Comparison of ENCODE assay signal across 22 cellular contexts in genomic region chr18:48674758-48675157, GRCh38.
A peak's percentile ranks its signal among the peaks of the same experiment; 100 is the strongest.
DNase-seq lines count a peak whose midpoint lies in the region; ATAC-seq, FAIRE-seq and TF ChIP-seq lines count a peak whose summit lies in the region.
"Had no signal": no experiment of that assay in that cellular context is flagged by ENCODE, and none has a peak within 500 bp of the region (broad histone marks: within the 10 kb centered on the region; RNA-seq: fewer than 3 reads in every experiment).

No MANE protein-coding gene starts in this region.

- no peak overlapping the region for H4K8ac ChIP-seq in mesenchymal stem cell (ENCODE audit: low read length)

- H3K14ac ChIP-seq in mesenchymal stem cell (ENCODE audit: low read length in 2 of 2) = no peak overlapping the region

- no peak overlapping the region for H3K23ac ChIP-seq in mesenchymal stem cell (ENCODE audit: low read length in 2 of 2)

- H3K27me3 ChIP-seq in right lobe of liver = no peaks in the 10 kb centered on the region
- H3K27me3 ChIP-seq in HepG2 (ENCODE audit: control insufficient read depth in 1 of 2, insufficient read depth in 2 of 2, low read length in 2 of 2) = no peaks in the 10 kb centered on the region
- no peaks in the 10 kb centered on the region for H3K27me3 ChIP-seq in adipocyte (replicated peaks; ENCODE audit: control insufficient read depth, insufficient read depth, low read length)
- no peaks in the 10 kb centered on the region for H3K27me3 ChIP-seq in mesenchymal stem cell (ENCODE audit: control insufficient read depth in 1 of 2, insufficient read depth in 1 of 2, low read length in 2 of 2)
- H3K27me3 ChIP-seq: adrenal gland, dorsolateral prefrontal cortex, esophagus squamous epithelium, tibial artery had no signal

- H3K79me2 ChIP-seq in HepG2 (ENCODE audit: insufficient read depth, low read length) = no peaks in the 10 kb centered on the region

- no peaks in the 10 kb centered on the region for H3K27me3 Mint-ChIP-seq in activated T-cell treated with anti-CD3 and anti-CD28 coated beads, Interleukin-2, amount 50 U/mL, for 4 hours (ENCODE audit: low read depth)
- H3K27me3 Mint-ChIP-seq: activated B cell treated with CpG ODN at 0.5 μM for 24 hours; stimulated activated naive CD8-positive, alpha-beta T cell treated with anti-CD3 and anti-CD28 coated beads, Interleukin-15, Interleukin-2, amounts not matched to agents 100 ng/mL and 50 ng/mL, for 24 hours had no signal

- peaks cover 5% of the 10 kb centered on the region for H3K36me3 Mint-ChIP-seq in activated T-cell treated with anti-CD3 and anti-CD28 coated beads, Interleukin-2, amount 50 U/mL, for 4 hours (ENCODE audit: insufficient read depth)

- peaks cover 32% of the 10 kb centered on the region for H3K79me1 ChIP-seq in mesenchymal stem cell (replicated peaks; ENCODE audit: low read length, poor library complexity, severe bottlenecking)

- H4K91ac ChIP-seq in mesenchymal stem cell (ENCODE audit: low read length) = no peak overlapping the region

- no peak for TF ChIP-seq CTCF in right lobe of liver (IDR thresholded peaks at IDR 0.05)
- no peak for TF ChIP-seq CTCF in HepG2 (CRISPR knock-in tag; IDR thresholded peaks at IDR 0.05)

- no peak for TF ChIP-seq POLR2A in right lobe of liver (IDR thresholded peaks at IDR 0.05)
- TF ChIP-seq POLR2A in HepG2 (IDR thresholded peaks at IDR 0.05; ENCODE audit: insufficient read depth in 1 of 2, low read depth in 2 of 2, low read length in 2 of 2) = no peak

- TF ChIP-seq EP300 in HepG2 (IDR thresholded peaks at IDR 0.05; ENCODE audit: low read depth in 2 of 2, low read length in 2 of 2) (no peak), HepG2 (CRISPR knock-in tag; IDR thresholded peaks at IDR 0.05; ENCODE audit: borderline replicate concordance) (no peak)

- CTCF ChIA-PET in HepG2 (lab: Yijun Ruan, JAX; ENCODE audit: low intra/inter-chr PET ratio, low total read pairs) = interaction anchor here (1.2 to 1.5 kb wide), 5 partner anchors 70 to 773 kb away, joined by 3 to 6 read pairs (median 3); no protein-coding TSS in a partner anchor

- H3K27ac ChIP-seq in right lobe of liver (peak overlapping the region; percentile 13 to 33 (median 28)), HepG2 (ENCODE audit: extremely low read length, insufficient read depth, low read length) (no peak overlapping the region), mesenchymal stem cell (ENCODE audit: low read length, poor library complexity, severe bottlenecking) (no peak overlapping the region)
- H3K27ac ChIP-seq: esophagus squamous epithelium had no signal

- H3K4me1 Mint-ChIP-seq in activated T-cell treated with anti-CD3 and anti-CD28 coated beads, Interleukin-2, amount 50 U/mL, for 4 hours (ENCODE audit: low read depth) = peaks cover 2% of the 10 kb centered on the region

- H3K4me2 ChIP-seq in HepG2 (ENCODE audit: low read depth, low read length) (no peak overlapping the region), mesenchymal stem cell (ENCODE audit: low read length, poor library complexity, severe bottlenecking) (no peak overlapping the region)

- no peak overlapping the region for H3K4ac ChIP-seq in mesenchymal stem cell (ENCODE audit: low read depth in 1 of 2, low read length in 2 of 2)

- H2AK5ac ChIP-seq in mesenchymal stem cell (ENCODE audit: low read length, severe bottlenecking) = peak overlapping the region; percentile 34

- H3K9me3 ChIP-seq in right lobe of liver = no peaks in the 10 kb centered on the region
- H3K9me3 ChIP-seq in HepG2 (ENCODE audit: low read length) = peaks cover 4% of the 10 kb centered on the region; the same call in 1 of the 2 replicates
- H3K9me3 ChIP-seq in adipocyte (ENCODE audit: control insufficient read depth, low read length) = peaks cover 3% of the 10 kb centered on the region
- H3K9me3 ChIP-seq in mesenchymal stem cell (ENCODE audit: control insufficient read depth, low read length) = peaks cover 7% of the 10 kb centered on the region
- H3K9me3 ChIP-seq: adrenal gland, Caco-2, esophagus squamous epithelium, SK-N-SH had no signal

- H2BK15ac ChIP-seq in mesenchymal stem cell (ENCODE audit: low read depth, poor library complexity, severe bottlenecking) = no peak overlapping the region

- no TSS peak for BruUV-seq in HepG2 (replicated peaks; lab: Mats Ljungman, UMichigan)

- no peak overlapping the region for H3K18ac ChIP-seq in mesenchymal stem cell (ENCODE audit: low read depth in 1 of 2, low read length in 2 of 2)

- H3K36me3 ChIP-seq in right lobe of liver = no peaks in the 10 kb centered on the region
- peaks cover 17 to 26% of the 10 kb centered on the region in 2 experiments for H3K36me3 ChIP-seq in HepG2 (replicated peaks in 1 of 2; ENCODE audit: control insufficient read depth in 1 of 2, insufficient read depth in 2 of 2, low read length in 2 of 2)
- peaks cover 24% of the 10 kb centered on the region for H3K36me3 ChIP-seq in adipocyte (ENCODE audit: control insufficient read depth, insufficient read depth, low read length, severe bottlenecking)
- H3K36me3 ChIP-seq in mesenchymal stem cell (ENCODE audit: control insufficient read depth in 1 of 2, insufficient read depth in 2 of 2, low read depth in 1 of 2, low read length in 2 of 2) = peaks cover 23 to 46% of the 10 kb centered on the region in 2 experiments

- 80% methylated on average over 1 of the region's 4 CpGs for whole genome bisulfite sequencing in right lobe of liver (ENCODE audit: insufficient coverage, low coverage, low lambda C conversion rate, missing lambda C conversion rate)
- WGBS in HepG2 (ENCODE audit: low lambda C conversion rate) = 92% methylated on average over 4 of the region's 4 CpGs
- 90% methylated on average over 4 of the region's 4 CpGs for WGBS in mesenchymal stem cell

- no peaks in the 10 kb centered on the region for H4K20me1 ChIP-seq in HepG2 (ENCODE audit: insufficient read depth, low read length)

- no peak for ATAC-seq in right lobe of liver
- ATAC-seq in HepG2 = no peak
- no peak for ATAC-seq in HG03571 (IDR thresholded peaks at IDR 0.05; ENCODE audit: unreplicated experiment)
- no peak for ATAC-seq in HG03025 (IDR thresholded peaks at IDR 0.05; ENCODE audit: low FRiP score, unreplicated experiment)
- no peak for ATAC-seq in activated T-cell treated with anti-CD3 and anti-CD28 coated beads, Interleukin-2, amount 50 U/mL, for 4 hours

- no peak overlapping the region for H2BK12ac ChIP-seq in mesenchymal stem cell (ENCODE audit: low read length in 2 of 2)

- H3K4me1 ChIP-seq in right lobe of liver (peaks cover 0 to 59% (median 30%) of the 10 kb centered on the region in 4 donors), HepG2 (ENCODE audit: insufficient read depth, low read length) (peaks cover 39% of the 10 kb centered on the region), adipocyte (ENCODE audit: control insufficient read depth, insufficient read depth, low read length) (peaks cover 26% of the 10 kb centered on the region), mesenchymal stem cell (ENCODE audit: control insufficient read depth, insufficient read depth, low read depth, low read length) (peaks cover 26% of the 10 kb centered on the region)
- H3K4me1 ChIP-seq: Caco-2 had no signal

- in situ Hi-C loops in HepG2 (cut with HindIII; ENCODE audit: extremely low pct_ligation_motif_present, low pct_unique_long_range_greater_than_20kb) = loop anchor here (5.0 to 25.0 kb wide), 4 partner anchors 228 to 763 kb away; no protein-coding TSS in a partner anchor

- FAIRE-seq in HepG2 (lab: Jason Lieb, UNC) = no peak

- POLR2A ChIA-PET in HepG2 (lab: Yijun Ruan, JAX) = no interaction called here

- H3K4me3 Mint-ChIP-seq in activated T-cell treated with anti-CD3 and anti-CD28 coated beads, Interleukin-2, amount 50 U/mL, for 4 hours = no peak overlapping the region
- H3K4me3 Mint-ChIP-seq: activated B cell treated with CpG ODN at 0.5 μM for 24 hours; activated CD4-positive, alpha-beta T cell treated with anti-CD3 and anti-CD28 coated beads, Interleukin-2, amount 10 ng/mL, durations not matched to agents 7 days and 5 days; activated naive CD4-positive, alpha-beta T cell treated with anti-CD3 and anti-CD28 coated beads for 36 hours; brain; nephron; stimulated activated naive CD8-positive, alpha-beta T cell treated with anti-CD3 and anti-CD28 coated beads, Interleukin-15, Interleukin-2, amounts not matched to agents 100 ng/mL and 50 ng/mL, for 24 hours had no signal

- no peak overlapping the region for H2BK5ac ChIP-seq in mesenchymal stem cell (ENCODE audit: low read depth, low read length, poor library complexity, severe bottlenecking)

- H2AFZ ChIP-seq in HepG2 (ENCODE audit: low read length) (no peak overlapping the region), mesenchymal stem cell (ENCODE audit: low read depth, low read length) (no peak overlapping the region)

- H3K9me3 Mint-ChIP-seq in activated T-cell treated with anti-CD3 and anti-CD28 coated beads, Interleukin-2, amount 50 U/mL, for 4 hours = peaks cover 6% of the 10 kb centered on the region

- no peak overlapping the region for H3K4me3 ChIP-seq in right lobe of liver
- no peak overlapping the region for H3K4me3 ChIP-seq in HepG2 (replicated peaks in 1 of 3; ENCODE audit: insufficient read depth in 1 of 3, low read depth in 2 of 3, low read length in 3 of 3)
- H3K4me3 ChIP-seq in adipocyte (ENCODE audit: low read length) = no peak overlapping the region
- no peak overlapping the region for H3K4me3 ChIP-seq in mesenchymal stem cell (ENCODE audit: insufficient read depth in 1 of 2, low read depth in 1 of 2, low read length in 2 of 2)
- H3K4me3 ChIP-seq: adrenal gland, esophagus squamous epithelium, tibial artery had no signal

- DNase-seq in right lobe of liver (peak in 1 of 3 donors; percentile 38), HepG2 (ENCODE audit: low spot score) (no peak), adipocyte (ENCODE audit: low read depth) (no peak), mesenchymal stem cell (no peak), Ammon's horn (ENCODE audit: low spot score) (no peak)
- no peak for DNase-seq in activated T-cell treated with anti-CD3 and anti-CD28 coated beads, Interleukin-2, amount 50 U/mL, for 4 hours
- DNase-seq: NCI-H187 treated with DMSO at 0.1 percent for 48 hours, NCI-H510A had no signal

- H2BK120ac ChIP-seq in mesenchymal stem cell (ENCODE audit: low read depth, low read length) = no peak overlapping the region

- no peak for TF ChIP-seq RAD21 in HepG2 (CRISPR knock-in tag; IDR thresholded peaks at IDR 0.05)

- intact Hi-C loops in right lobe of liver (cut with DNase I) (loop anchor here (10.0 kb wide), 2 partner anchors 370 to 740 kb away; no protein-coding TSS in a partner anchor), HepG2 (cut with micrococcal nuclease; ENCODE audit: unreplicated experiment) (loop anchor here (1.0 to 10.0 kb wide), 5 partner anchors 110 to 773 kb away; no protein-coding TSS in a partner anchor)

- no peak overlapping the region for H3K9ac ChIP-seq in HepG2 (ENCODE audit: insufficient read depth, low read depth, low read length)
- H3K9ac ChIP-seq in adipocyte (ENCODE audit: low read length) = peak overlapping the region; percentile 33
- no peak overlapping the region for H3K9ac ChIP-seq in mesenchymal stem cell (ENCODE audit: low read length)
- H3K9ac ChIP-seq: SK-N-SH had no signal

Comparison
In these comparisons a context has a peak if more than half of its experiments do, and no peak if none do; other contexts are left out.
1. H3K27ac ChIP-seq: peak in right lobe of liver (3 of 3); none in HepG2 (single experiment) and mesenchymal stem cell (single experiment).